18 cellular contexts compared by ENCODE assay signal in the genomic region with DNA sequence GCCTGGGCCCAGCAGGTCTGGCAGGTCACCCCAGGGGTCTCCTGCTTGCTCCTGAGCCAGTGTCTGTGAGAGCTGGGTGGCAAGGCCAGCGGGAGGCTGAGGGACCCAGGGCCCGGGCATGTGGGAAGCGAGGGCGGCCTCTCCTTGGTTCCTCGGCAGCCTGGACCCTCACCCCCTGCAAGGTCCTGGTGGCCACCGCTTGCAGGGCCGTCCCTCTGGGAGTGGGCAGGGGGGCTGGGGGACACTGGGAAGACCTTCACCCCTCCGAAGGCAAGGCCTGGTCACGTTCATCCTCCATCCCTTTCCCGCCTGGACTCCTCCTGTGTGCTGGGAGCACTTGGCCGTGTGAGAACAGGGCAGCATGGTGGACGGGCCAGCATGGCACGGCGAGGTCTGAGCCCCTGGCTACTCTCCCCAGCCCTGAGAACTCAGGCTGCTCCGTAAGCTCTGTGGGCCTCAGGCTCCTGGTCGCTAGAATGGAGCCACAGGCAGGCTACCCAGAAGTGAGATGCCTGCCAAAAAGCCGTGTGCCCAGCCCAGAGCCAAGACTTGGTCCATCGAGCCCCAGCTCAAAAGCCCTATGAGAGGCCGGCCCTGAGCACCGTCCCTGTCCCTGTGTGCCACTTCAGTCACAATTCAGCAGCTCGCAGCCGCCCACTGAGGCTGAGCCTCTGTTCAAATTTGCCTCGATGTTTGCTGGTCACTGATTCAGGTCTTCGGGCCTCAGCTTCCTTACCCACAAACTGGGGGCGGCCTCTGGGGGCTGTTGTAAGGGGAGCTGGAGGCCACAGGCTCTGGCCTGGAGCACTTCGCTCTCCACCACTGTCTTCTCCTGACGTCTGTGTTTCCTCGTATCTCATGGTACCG. TPM values are rescaled to one million over a fixed set of nuclear protein-coding genes. Genes with fewer than 3 reads are reported as not detected.
DNase-seq lines count a peak whose midpoint lies in the region; ATAC-seq and TF ChIP-seq lines count a peak whose summit lies in the region.
"Had no signal": no experiment of that assay in that cellular context is flagged by ENCODE, and none has a peak within 500 bp of the region (broad histone marks: within the 10 kb centered on the region; RNA-seq: fewer than 3 reads in every experiment).

No MANE protein-coding gene starts in this region.

- DNase-seq in cardiac muscle cell (ENCODE audit: low read depth in 1 of 2, low spot score in 1 of 2) = no peak
- no peak for DNase-seq in left ventricle myocardium superior
- DNase-seq in coronary artery (ENCODE audit: low spot score) = peak; percentile 59
- DNase-seq in T-helper 17 cell = no peak
- no peak for DNase-seq in GM23248
- DNase-seq in T-helper 2 cell = no peak
- DNase-seq: activated CD4-positive, alpha-beta T cell treated with anti-CD3 and anti-CD28 coated beads, Interleukin-2, amount 10 ng/mL, durations not matched to agents 24 days and 14 days; activated gamma-delta T cell treated with Interleukin-2 at 50 U/mL for 16 hours; effector CD8-positive, alpha-beta T cell; NCI-H187; substantia nigra had no signal

- H3K4me3 Mint-ChIP-seq in T-helper 17 cell = no peak overlapping the region
- H3K4me3 Mint-ChIP-seq: activated CD4-positive, alpha-beta T cell treated with anti-CD3 and anti-CD28 coated beads, Interleukin-2, amount 10 ng/mL, durations not matched to agents 24 days and 14 days had no signal

- H3K9ac ChIP-seq in mucosa of rectum (ENCODE audit: low read depth in 1 of 2, low read length in 2 of 2) = peak overlapping the region in 1 of 2 donors; percentile 43
- no peak overlapping the region for H3K9ac ChIP-seq in GM23248

- no peak overlapping the region for H3K4me3 ChIP-seq in cardiac muscle cell
- H3K4me3 ChIP-seq in coronary artery = no peak overlapping the region
- H3K4me3 ChIP-seq in mucosa of rectum (ENCODE audit: low read length in 2 of 2) = no peak overlapping the region
- H3K4me3 ChIP-seq in GM23248 = no peak overlapping the region

- ATAC-seq in left ventricle myocardium superior = no peak
- no peak for ATAC-seq in T-helper 17 cell
- no peak for ATAC-seq in HG02885 (IDR thresholded peaks at IDR 0.05; ENCODE audit: poor library complexity, unreplicated experiment)

- peaks cover 6% of the 10 kb centered on the region for H3K36me3 Mint-ChIP-seq in T-helper 17 cell (ENCODE audit: low read depth)

- H3K9me2 ChIP-seq in GM23248 (ENCODE audit: insufficient read depth) = no peaks in the 10 kb centered on the region

- peaks cover 56% of the 10 kb centered on the region for H3K4me1 ChIP-seq in cardiac muscle cell (ENCODE audit: low read depth)
- peaks cover 22 to 45% of the 10 kb centered on the region in 2 donors for H3K4me1 ChIP-seq in mucosa of rectum (ENCODE audit: control insufficient read depth in 2 of 2, insufficient read depth in 2 of 2, low read length in 2 of 2)
- no peaks in the 10 kb centered on the region for H3K4me1 ChIP-seq in GM23248 (ENCODE audit: insufficient read depth)

- peak overlapping the region; percentile 95 for H3K27ac ChIP-seq in cardiac muscle cell
- H3K27ac ChIP-seq in coronary artery = no peak overlapping the region
- H3K27ac ChIP-seq in mucosa of rectum (ENCODE audit: low read depth in 2 of 2, low read length in 2 of 2) = peak overlapping the region; percentile 92 to 94
- H3K27ac ChIP-seq in GM23248 = no peak overlapping the region

- no peaks in the 10 kb centered on the region for H3K36me3 ChIP-seq in cardiac muscle cell
- no peaks in the 10 kb centered on the region for H3K36me3 ChIP-seq in mucosa of rectum (ENCODE audit: control insufficient read depth in 2 of 2, insufficient read depth in 2 of 2, low read length in 2 of 2)
- no peaks in the 10 kb centered on the region for H3K36me3 ChIP-seq in GM23248 (ENCODE audit: low read depth)

- intact Hi-C loops in left ventricle myocardium superior (cut with micrococcal nuclease) = no loop called here

- H3K79me2 ChIP-seq in GM23248 (ENCODE audit: insufficient read depth) = no peaks in the 10 kb centered on the region

- H2AFZ ChIP-seq in GM23248 = no peak overlapping the region

- no peaks in the 10 kb centered on the region for H3F3A ChIP-seq in GM23248 (ENCODE audit: insufficient read depth)

- in situ Hi-C loops in GM23248 (cut with MboI) = loop anchor here (25.0 kb wide), 1 partner anchor 348 kb away; a partner anchor contains a TSS

- no peak for TF ChIP-seq CTCF in cardiac muscle cell (IDR thresholded peaks at IDR 0.05; ENCODE audit: low read depth, low read length)
- TF ChIP-seq CTCF in coronary artery (IDR thresholded peaks at IDR 0.05) = no peak

- no peaks in the 10 kb centered on the region for H3K27me3 ChIP-seq in cardiac muscle cell
- H3K27me3 ChIP-seq in mucosa of rectum (ENCODE audit: control insufficient read depth in 2 of 2, insufficient read depth in 2 of 2, low read length in 2 of 2) = no peaks in the 10 kb centered on the region
- H3K27me3 ChIP-seq in GM23248 (replicated peaks; ENCODE audit: insufficient read depth) = no peaks in the 10 kb centered on the region; the same call in 1 of the 2 replicates

- H3K9me3 ChIP-seq in cardiac muscle cell (ENCODE audit: low read depth) (no peaks in the 10 kb centered on the region), mucosa of rectum (ENCODE audit: control insufficient read depth in 2 of 2, low read length in 2 of 2) (no peaks in the 10 kb centered on the region), T-helper 17 cell (ENCODE audit: control insufficient read depth, low read length, poor library complexity, severe bottlenecking) (no peaks in the 10 kb centered on the region), GM23248 (ENCODE audit: low read depth) (no peaks in the 10 kb centered on the region)

- H3K4me1 Mint-ChIP-seq in T-helper 17 cell = peaks cover 12% of the 10 kb centered on the region

- no peak overlapping the region for H3K27ac Mint-ChIP-seq in T-helper 17 cell
- H3K27ac Mint-ChIP-seq: activated CD4-positive, alpha-beta T cell treated with anti-CD3 and anti-CD28 coated beads, Interleukin-2, amount 10 ng/mL, durations not matched to agents 24 days and 14 days had no signal

- H3K4me2 ChIP-seq in GM23248 (ENCODE audit: unreplicated experiment) = no peak overlapping the region

- peaks cover 27% of the 10 kb centered on the region for H3K27me3 Mint-ChIP-seq in T-helper 17 cell

- H4K20me1 ChIP-seq in GM23248 (ENCODE audit: insufficient read depth) = no peaks in the 10 kb centered on the region

- 81 to 83% methylated on average over 29 of the region's 29 CpGs for WGBS in GM23248 (ENCODE audit: low coverage in 1 of 2, low lambda C conversion rate in 2 of 2, missing lambda C conversion rate in 2 of 2), 2 experiments

RNA-seq across cellular contexts. Expression of a gene that starts 45.0 kb away (rescaled TPM):
- not detected in 2 replicates for total RNA-seq in cardiac muscle cell
- not detected in 2 replicates for polyA plus RNA-seq in cardiac muscle cell
- total RNA-seq in left ventricle myocardium superior = not detected
- total RNA-seq in T-helper 17 cell = not detected
- not detected in 2 replicates for total RNA-seq in GM23248 (2014; rRNA removed; shearing (Covaris generic))
- polyA plus RNA-seq in GM23248 (2016; fragmentation: Nextera tagmentation; extraction: Ambion mirVana) = not detected in 2 replicates
- total RNA-seq: activated CD4-positive, alpha-beta T cell treated with anti-CD3 and anti-CD28 coated beads, Interleukin-2, amount 10 ng/mL, durations not matched to agents 24 days and 14 days; frontal cortex; kidney epithelial cell; RPMI7951; T-helper 1 cell treated with Interleukin-12 subunit alpha and Interleukin-12 subunit beta and Interleukin-4 antibody, amounts not matched to agents 30 ng/mL and 1 ng/mL, for 36 hours had no signal
- polyA plus RNA-seq: AG04450 had no signal

Comparison
In these comparisons a context has a peak if more than half of its experiments do, and no peak if none do; other contexts are left out.
1. H3K27ac ChIP-seq: peak in cardiac muscle cell (single experiment) and mucosa of rectum (2 of 2); none in coronary artery (0 of 2) and GM23248 (single experiment).